In the genomic region with DNA sequence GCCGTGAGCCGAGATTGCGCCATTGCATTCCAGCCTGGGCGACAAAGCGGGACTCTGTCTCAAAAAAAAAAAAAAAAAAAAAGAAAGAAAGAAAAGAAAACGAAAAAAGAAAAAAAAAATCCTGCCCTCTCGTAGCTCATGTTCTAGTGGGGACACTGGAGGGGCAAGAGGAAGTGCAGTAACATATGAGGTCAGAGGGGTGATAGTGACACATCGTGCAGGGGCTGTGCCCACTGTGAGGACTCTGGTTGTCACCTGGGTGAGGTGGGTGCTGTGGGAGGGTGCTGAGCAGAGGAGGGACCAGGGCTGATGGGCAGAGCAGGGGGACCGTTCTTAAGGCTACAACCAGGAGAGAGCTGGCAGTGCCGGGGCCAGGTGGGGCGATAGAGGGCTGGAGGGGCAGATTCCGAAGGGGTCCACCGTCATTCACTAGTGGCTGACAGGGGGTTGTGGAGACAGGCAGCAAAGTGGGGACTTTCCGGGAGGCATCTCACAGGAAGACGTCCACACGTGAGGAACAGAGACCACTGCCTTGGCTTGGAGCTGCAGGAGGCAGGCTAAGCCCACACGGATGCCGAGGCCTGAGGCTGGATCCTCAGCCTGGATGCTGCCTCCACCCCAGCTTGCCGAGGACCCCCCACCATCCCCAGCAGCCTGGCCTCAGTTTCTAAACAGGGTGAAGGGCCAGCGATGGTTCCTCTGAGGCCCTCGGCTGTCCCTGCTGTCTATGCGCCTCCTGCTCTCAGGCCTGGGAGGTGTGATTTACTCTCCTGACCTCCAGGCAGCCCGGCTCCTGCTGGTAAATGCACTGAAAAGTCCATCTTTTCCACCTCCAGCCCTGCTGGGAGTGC, we compare ENCODE assay signal across 22 cellular contexts.
DNase-seq lines count a peak whose midpoint lies in the region; ATAC-seq, FAIRE-seq and TF ChIP-seq lines count a peak whose summit lies in the region.
"Had no signal": no experiment of that assay in that cellular context is flagged by ENCODE, and none has a peak within 500 bp of the region (broad histone marks: within the 10 kb centered on the region; RNA-seq: fewer than 3 reads in every experiment).

No MANE protein-coding gene starts in this region.

- H3K4me3 ChIP-seq in left ventricle myocardium inferior (no peak overlapping the region), right atrium auricular region (no peak overlapping the region), K562 (no peak overlapping the region), kidney (ENCODE audit: low read length in 2 of 2) (no peak overlapping the region)
- H3K4me3 ChIP-seq: GM12878, Peyer's patch had no signal

- peaks cover 4% of the 10 kb centered on the region for H3K9me1 ChIP-seq in K562 (ENCODE audit: control insufficient read depth, insufficient read depth, low read length)

- 12% methylated on average over 18 of the region's 23 CpGs for WGBS in K562 (ENCODE audit: insufficient coverage, low coverage, missing lambda C conversion rate)

- in situ Hi-C loops in K562 (cut with MboI): no loop called here

- ATAC-seq in K562 (no peak), GM21515 (IDR thresholded peaks at IDR 0.05; ENCODE audit: unreplicated experiment) (no peak), GM19463 (IDR thresholded peaks at IDR 0.05; ENCODE audit: unreplicated experiment) (no peak)
- ATAC-seq: GM12878 had no signal

- no TSS peak for BruUV-seq in K562 (replicated peaks; lab: Mats Ljungman, UMichigan)

- H3K27me3 ChIP-seq in left ventricle myocardium inferior (ENCODE audit: low read depth) (peaks cover 23% of the 10 kb centered on the region), right atrium auricular region (no peaks in the 10 kb centered on the region), K562 (ENCODE audit: control insufficient read depth in 2 of 2, insufficient read depth in 2 of 2, low read length in 2 of 2) (peaks cover 22 to 53% of the 10 kb centered on the region in 2 experiments; a peak in 4 of 5 replicates)
- H3K27me3 ChIP-seq: Peyer's patch had no signal

- intact Hi-C loops in left ventricle myocardium inferior (cut with micrococcal nuclease): no loop called here
- intact Hi-C loops in K562 (cut with micrococcal nuclease): loop anchor here (10.0 kb wide), 1 partner anchor 417 kb away; no protein-coding TSS in a partner anchor
- intact Hi-C loops in kidney (cut with DNase I): no loop called here

- TF ChIP-seq POLR2A in K562 (conservative IDR thresholded peaks at IDR 0.05): no peak

- H3K9ac ChIP-seq in K562 (ENCODE audit: insufficient read depth in 1 of 2, low read depth in 2 of 2, low read length in 2 of 2) (0 out of 4 replicates have a peak overlapping the region, but pooled peaks of 1 of the 2 experiments have one; percentile 44), kidney (ENCODE audit: low read length in 2 of 2) (no peak overlapping the region)

- H3K27ac ChIP-seq in left ventricle myocardium inferior (replicated peaks) (peak overlapping the region; percentile 76), right atrium auricular region (peak overlapping the region in 1 of 2 donors; percentile 48), K562 (ENCODE audit: extremely low read depth, low read depth, low read length) (no peak overlapping the region), kidney (ENCODE audit: low read depth in 2 of 2, low read length in 2 of 2) (no peak overlapping the region)
- H3K27ac ChIP-seq: HL-60 had no signal

- H3K79me2 ChIP-seq in K562 (ENCODE audit: control insufficient read depth, insufficient read depth, low read length): no peaks in the 10 kb centered on the region

- peaks cover 11% of the 10 kb centered on the region; the same call in 1 of the 2 replicates for H4K20me1 ChIP-seq in K562 (replicated peaks; ENCODE audit: control insufficient read depth, insufficient read depth, low read length)

- no peak for TF ChIP-seq EP300 in K562 (IDR thresholded peaks at IDR 0.05; ENCODE audit: low read length)

- no peak for DNase-seq in left ventricle myocardium inferior
- no peak for DNase-seq in right atrium auricular region (ENCODE audit: low spot score)
- DNase-seq in K562 (ENCODE audit: extremely low read depth in 1 of 4, low spot score in 3 of 4): no peak
- DNase-seq in kidney: peak; percentile 58
- DNase-seq in retina: no peak
- DNase-seq: DMS 273 treated with DMSO at 0.1 percent for 48 hours, DMS79, EL, NCI-H1048, NCI-H1417 treated with DMSO at 0.1 percent for 48 hours, NCI-H1694 treated with DMSO at 0.1 percent for 48 hours, NCI-H2081 treated with DMSO at 0.1 percent for 48 hours, NCI-H2171, NCI-H226, NCI-H510A, NCI-H69, Peyer's patch had no signal

- H3K9me3 ChIP-seq in left ventricle myocardium inferior (replicated peaks) (no peaks in the 10 kb centered on the region), right atrium auricular region (no peaks in the 10 kb centered on the region), K562 (replicated peaks; ENCODE audit: control insufficient read depth, insufficient read depth, low read depth, low read length) (no peaks in the 10 kb centered on the region), kidney (ENCODE audit: control insufficient read depth in 1 of 2, low read length in 2 of 2) (no peaks in the 10 kb centered on the region)
- H3K9me3 ChIP-seq: Peyer's patch had no signal

- POLR2A ChIA-PET in K562 (lab: Yijun Ruan, JAX): interaction anchor here (0.6 to 1.5 kb wide), 5 partner anchors 10 to 361 kb away, joined by 3 to 6 read pairs (median 4); no protein-coding TSS in a partner anchor

- H3K4me1 ChIP-seq in left ventricle myocardium inferior (peaks cover 27% of the 10 kb centered on the region), right atrium auricular region (peaks cover 0 to 9% of the 10 kb centered on the region in 2 donors), K562 (replicated peaks in 1 of 2; ENCODE audit: control insufficient read depth in 2 of 2, insufficient read depth in 2 of 2, low read length in 2 of 2) (peaks cover 0 to 5% of the 10 kb centered on the region in 2 experiments; a peak in 1 of 5 replicates), kidney (ENCODE audit: control insufficient read depth in 1 of 2, insufficient read depth in 1 of 2, low read depth in 1 of 2, low read length in 2 of 2) (no peaks in the 10 kb centered on the region)
- H3K4me1 ChIP-seq: Peyer's patch had no signal

- CTCF ChIA-PET in K562 (lab: Yijun Ruan, JAX; ENCODE audit: low intra/inter-chr PET ratio): no interaction called here

- FAIRE-seq in K562 (lab: Jason Lieb, UNC): no peak
- no peak for FAIRE-seq in kidney (lab: Jason Lieb, UNC)
- FAIRE-seq: GM12878, H54 had no signal

- no peaks in the 10 kb centered on the region for H3K36me3 ChIP-seq in left ventricle myocardium inferior
- no peaks in the 10 kb centered on the region for H3K36me3 ChIP-seq in right atrium auricular region
- H3K36me3 ChIP-seq in K562 (ENCODE audit: control insufficient read depth, insufficient read depth, low read length): no peaks in the 10 kb centered on the region
- no peaks in the 10 kb centered on the region for H3K36me3 ChIP-seq in kidney (ENCODE audit: control insufficient read depth in 1 of 2, insufficient read depth in 2 of 2, low read length in 2 of 2)
- H3K36me3 ChIP-seq: Peyer's patch had no signal

- no peak for TF ChIP-seq RAD21 in K562 (CRISPR knock-in tag; conservative IDR thresholded peaks at IDR 0.05 in 1 of 2, IDR thresholded peaks at IDR 0.05 in 1 of 2)

- no peak overlapping the region for H2AFZ ChIP-seq in K562 (ENCODE audit: low read depth, low read length)

- H3K4me2 ChIP-seq in K562 (ENCODE audit: insufficient read depth, low read length): no peak overlapping the region

- no peak for TF ChIP-seq CTCF in left ventricle myocardium inferior (IDR thresholded peaks at IDR 0.05; ENCODE audit: borderline replicate concordance)
- TF ChIP-seq CTCF in right atrium auricular region (IDR thresholded peaks at IDR 0.05): no peak
- no peak for TF ChIP-seq CTCF in K562 (IDR thresholded peaks at IDR 0.05 in 2 of 3, conservative IDR thresholded peaks at IDR 0.05 in 1 of 3; ENCODE audit: insufficient read depth in 2 of 3, low read depth in 1 of 3, low read length in 3 of 3)
- TF ChIP-seq CTCF in kidney (IDR thresholded peaks at IDR 0.05; ENCODE audit: borderline replicate concordance, extremely low read depth, insufficient read depth): no peak

TF ChIP-seq in K562, 482 proteins besides CTCF, POLR2A, EP300 and RAD21:
- TF ChIP-seq SPI1 (IDR thresholded peaks at IDR 0.05; ENCODE audit: borderline replicate concordance, low read depth, low read length): 0 out of 2 replicates have a peak, but pooled peaks have one; percentile 31
- no peak for TF ChIP-seq ZBTB17 (CRISPR knock-in tag; IDR thresholded peaks at IDR 0.05)
TF ChIP-seq in K562: peak in this region for 1.
